ENCODE assay signal across 20 cellular contexts in the genomic region with DNA sequence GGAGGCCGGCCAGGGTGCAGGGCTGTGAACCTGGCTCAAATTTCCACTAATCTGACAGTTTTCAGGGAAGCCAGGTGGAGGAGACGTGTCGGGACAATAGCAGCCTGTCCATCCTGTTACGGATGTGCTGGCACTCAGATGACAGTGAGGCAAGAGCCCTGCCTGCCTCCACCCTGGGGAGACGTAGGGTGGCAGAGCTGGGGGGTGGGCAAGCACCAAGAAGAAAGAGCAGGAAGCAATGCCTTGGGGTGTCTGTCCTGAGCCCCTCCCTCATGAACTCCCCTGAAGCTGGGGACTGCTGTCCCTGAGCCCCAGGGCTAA. TPM values are rescaled to one million over a fixed set of nuclear protein-coding genes. Genes with fewer than 3 reads are reported as not detected.
A peak's percentile ranks its signal among the peaks of the same experiment; 100 is the strongest.
DNase-seq lines count a peak whose midpoint lies in the region; TF ChIP-seq lines count a peak whose summit lies in the region.
"Had no signal": no experiment of that assay in that cellular context is flagged by ENCODE, and none has a peak within 500 bp of the region (broad histone marks: within the 10 kb centered on the region; RNA-seq: fewer than 3 reads in every experiment).

No MANE protein-coding gene starts in this region.

- in situ Hi-C loops in G401 (cut with HindIII; ENCODE audit: low sequenced_read_pairs): no loop called here

- no peak for TF ChIP-seq POLR2A in vagina (IDR thresholded peaks at IDR 0.05)

- H3K9me3 ChIP-seq in vagina: no peaks in the 10 kb centered on the region
- H3K9me3 ChIP-seq: BE2C had no signal

- peak overlapping the region; percentile 62 for H3K27ac ChIP-seq in vagina

- intact Hi-C loops in vagina (cut with DNase I): no loop called here

- peaks cover 10% of the 10 kb centered on the region for H3K4me1 ChIP-seq in vagina

- H3K4me3 ChIP-seq in epithelial cell of esophagus (ENCODE audit: low read length) (peak overlapping the region; percentile 10), vagina (no peak overlapping the region)

- TF ChIP-seq CTCF in epithelial cell of esophagus (IDR thresholded peaks at IDR 0.05; ENCODE audit: insufficient read depth, low read depth, low read length, missing control alignments) (no peak), vagina (IDR thresholded peaks at IDR 0.05) (no peak)

- H3K36me3 ChIP-seq in vagina: no peaks in the 10 kb centered on the region
- H3K36me3 ChIP-seq: BE2C had no signal

- DNase-seq in activated CD8-positive, alpha-beta memory T cell treated with anti-CD3 and anti-CD28 coated beads for 24 hours: peak; percentile 26
- no peak for DNase-seq in activated CD8-positive, alpha-beta memory T cell treated with anti-CD3 and anti-CD28 coated beads, Interleukin-2, amount 50 U/mL, for 4 hours
- peak; percentile 66 for DNase-seq in epithelial cell of esophagus (ENCODE audit: low read depth)
- peak; percentile 41 for DNase-seq in left kidney (ENCODE audit: low read depth, low spot score)
- peak in 1 of 2 donors; percentile 92 for DNase-seq in vagina (ENCODE audit: extremely low spot score in 2 of 2)
- no peak for DNase-seq in ureter (ENCODE audit: low spot score)
- no peak for DNase-seq in G401 (ENCODE audit: low spot score)
- DNase-seq in glomerular visceral epithelial cell (ENCODE audit: extremely low spot score): no peak
- DNase-seq: 8988T; BE2C; CD4-positive, CD25-positive, alpha-beta regulatory T cell; COR-L47; DMS 273 treated with DMSO at 0.1 percent for 48 hours; GDM1; GOT3; NCI-H1105 treated with DMSO at 0.1 percent for 48 hours; NCI-H1694 treated with DMSO at 0.1 percent for 48 hours; SHP77 had no signal

- H3K27me3 ChIP-seq in vagina: no peaks in the 10 kb centered on the region
- H3K27me3 ChIP-seq: BE2C had no signal

RNA-seq across cellular contexts. Expression of gene TRIM29, which starts 10.0 kb away (rescaled TPM):
- total RNA-seq in vagina: 729 TPM
- 192 TPM for total RNA-seq in ureter
- not detected in 2 replicates for total RNA-seq in G401 (2014; rRNA removed; shearing (Covaris generic))
- total RNA-seq: CD4-positive, CD25-positive, alpha-beta regulatory T cell; LHCN-M2; NCI-H460 had no signal

Comparison
In these comparisons a context has a peak if more than half of its experiments do, and no peak if none do; other contexts are left out.
1. DNase-seq: peak in activated CD8-positive, alpha-beta memory T cell treated with anti-CD3 and anti-CD28 coated beads for 24 hours (single experiment), epithelial cell of esophagus (single experiment) and left kidney (single experiment); none in activated CD8-positive, alpha-beta memory T cell treated with anti-CD3 and anti-CD28 coated beads, Interleukin-2, amount 50 U/mL, for 4 hours (single experiment), ureter (single experiment), G401 (single experiment) and glomerular visceral epithelial cell (single experiment).
2. RNA of gene TRIM29, which starts 10.0 kb away (total RNA-seq): 729 TPM in vagina (single experiment) and 192 TPM in ureter (single experiment); not detected in G401; every median in the first group is over 100 times any median in the second.